Comparison of ENCODE assay signal across 1 cellular context in the genomic region with DNA sequence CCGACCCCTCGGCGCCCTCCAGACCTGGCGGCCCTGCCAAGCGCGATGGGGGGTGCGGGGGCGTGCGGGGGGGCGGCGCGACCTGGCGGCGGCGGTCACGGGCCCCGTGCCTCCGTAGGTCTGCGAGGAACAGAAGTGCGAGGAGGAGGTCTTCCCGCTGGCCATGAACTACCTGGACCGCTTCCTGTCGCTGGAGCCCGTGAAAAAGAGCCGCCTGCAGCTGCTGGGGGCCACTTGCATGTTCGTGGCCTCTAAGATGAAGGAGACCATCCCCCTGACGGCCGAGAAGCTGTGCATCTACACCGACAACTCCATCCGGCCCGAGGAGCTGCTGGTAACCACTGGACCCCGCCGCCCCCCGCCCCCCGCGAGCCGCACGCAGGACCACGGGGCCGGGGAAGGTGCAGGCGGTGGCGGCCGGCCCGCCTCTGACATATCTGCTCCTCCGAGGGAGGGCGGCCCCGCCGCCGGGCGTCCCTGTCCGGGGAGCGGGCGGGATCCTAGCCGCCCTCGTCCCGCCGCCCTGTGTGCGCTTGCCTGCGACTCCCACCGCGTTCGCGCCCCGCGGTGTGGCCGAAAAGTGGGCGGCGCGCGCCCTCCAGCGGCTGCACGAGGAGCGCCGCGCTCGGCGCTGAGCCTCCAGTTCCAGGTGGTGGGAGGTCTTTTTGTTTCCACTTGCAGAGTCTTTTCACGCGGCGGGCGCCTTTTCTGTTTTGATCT.
A peak's percentile ranks its signal among the peaks of the same experiment; 100 is the strongest.
TF ChIP-seq lines count a peak whose summit lies in the region.

No MANE protein-coding gene starts in this region.

TF ChIP-seq in HepG2, 621 proteins besides CTCF, POLR2A, EP300 and RAD21 (continued from another document and continues in another):
- TF ChIP-seq ZNF883 (CRISPR knock-in tag; IDR thresholded peaks at IDR 0.05; ENCODE audit: not compliant biosample characterization) (no peak), RBAK (CRISPR knock-in tag; IDR thresholded peaks at IDR 0.05) (no peak), MBD4 (IDR thresholded peaks at IDR 0.05; ENCODE audit: borderline replicate concordance, low read length) (no peak), POLR2AphosphoS5 (IDR thresholded peaks at IDR 0.05; ENCODE audit: low read depth, low read length) (no peak), SOX13 (IDR thresholded peaks at IDR 0.05) (no peak), SOX13 (CRISPR knock-in tag; conservative IDR thresholded peaks at IDR 0.05 in 1 of 2, IDR thresholded peaks at IDR 0.05 in 1 of 2) (no peak), ZFP36L2 (CRISPR knock-in tag; IDR thresholded peaks at IDR 0.05) (no peak), KDM2A (CRISPR knock-in tag; IDR thresholded peaks at IDR 0.05; ENCODE audit: borderline replicate concordance, low read depth) (peak; percentile 86; the same call in 1 of the 2 replicates), ZEB1 (IDR thresholded peaks at IDR 0.05; ENCODE audit: insufficient replicate concordance, low read depth) (no peak), ZSCAN22 (CRISPR knock-in tag; IDR thresholded peaks at IDR 0.05) (no peak), ARID2 (CRISPR knock-in tag; IDR thresholded peaks at IDR 0.05; ENCODE audit: borderline replicate concordance) (no peak), ZFP41 (CRISPR knock-in tag; IDR thresholded peaks at IDR 0.05; ENCODE audit: borderline replicate concordance) (no peak), ETV5 (CRISPR knock-in tag; IDR thresholded peaks at IDR 0.05; ENCODE audit: borderline replicate concordance) (no peak), ZNF160 (CRISPR knock-in tag; IDR thresholded peaks at IDR 0.05) (no peak; the same call in 1 of the 2 replicates), SOX6 (IDR thresholded peaks at IDR 0.05) (no peak), SOX6 (CRISPR knock-in tag; IDR thresholded peaks at IDR 0.05) (peak; percentile 9; the same call in 1 of the 2 replicates), SATB2 (CRISPR knock-in tag; IDR thresholded peaks at IDR 0.05) (no peak), MED13 (CRISPR knock-in tag; IDR thresholded peaks at IDR 0.05) (no peak), FLYWCH1 (CRISPR knock-in tag; IDR thresholded peaks at IDR 0.05) (no peak), BORCS8-MEF2B (CRISPR knock-in tag; IDR thresholded peaks at IDR 0.05) (no peak; the same call in 1 of the 2 replicates), MATR3 (CRISPR knock-in tag; IDR thresholded peaks at IDR 0.05) (no peak), ATAD3A (CRISPR knock-in tag; IDR thresholded peaks at IDR 0.05) (no peak), ARHGAP35 (CRISPR knock-in tag; IDR thresholded peaks at IDR 0.05; ENCODE audit: borderline replicate concordance) (peak; percentile 8; the same call in 1 of the 2 replicates), HMG20B (CRISPR knock-in tag; conservative IDR thresholded peaks at IDR 0.05) (no peak), ZNF605 (CRISPR knock-in tag; IDR thresholded peaks at IDR 0.05) (no peak), ATF5 (CRISPR knock-in tag; IDR thresholded peaks at IDR 0.05; ENCODE audit: low read depth) (no peak), NR2C2 (CRISPR knock-in tag; IDR thresholded peaks at IDR 0.05; ENCODE audit: borderline replicate concordance) (no peak), ZNF737 (CRISPR knock-in tag; IDR thresholded peaks at IDR 0.05; ENCODE audit: borderline replicate concordance) (no peak), ZNF121 (CRISPR knock-in tag; IDR thresholded peaks at IDR 0.05) (0 out of 2 replicates have a peak, but pooled peaks have one; percentile 17), ZNF713 (CRISPR knock-in tag; IDR thresholded peaks at IDR 0.05) (no peak), GPN1 (CRISPR knock-in tag; IDR thresholded peaks at IDR 0.05; ENCODE audit: borderline replicate concordance) (no peak), POLR2AphosphoS2 (IDR thresholded peaks at IDR 0.05; ENCODE audit: low read depth, low read length) (no peak; the same call in 1 of the 2 replicates), PREB (CRISPR knock-in tag; IDR thresholded peaks at IDR 0.05) (no peak), ZNF557 (CRISPR knock-in tag; IDR thresholded peaks at IDR 0.05) (no peak), ZNF530 (CRISPR knock-in tag; IDR thresholded peaks at IDR 0.05; ENCODE audit: low read depth) (no peak), GABPB1 (CRISPR knock-in tag; IDR thresholded peaks at IDR 0.05) (peak; percentile 53; the same call in 1 of the 2 replicates), CCDC6 (CRISPR knock-in tag; IDR thresholded peaks at IDR 0.05) (no peak), YEATS2 (CRISPR knock-in tag; IDR thresholded peaks at IDR 0.05; ENCODE audit: borderline replicate concordance) (no peak), NFIB (CRISPR knock-in tag; IDR thresholded peaks at IDR 0.05; ENCODE audit: borderline replicate concordance) (no peak), ZBTB39 (CRISPR knock-in tag; IDR thresholded peaks at IDR 0.05) (no peak), PAWR (CRISPR knock-in tag; IDR thresholded peaks at IDR 0.05; ENCODE audit: borderline replicate concordance) (no peak), ZNF816 (CRISPR knock-in tag; IDR thresholded peaks at IDR 0.05; ENCODE audit: borderline replicate concordance) (no peak), KAT8 (CRISPR knock-in tag; IDR thresholded peaks at IDR 0.05) (no peak), TBX3 (IDR thresholded peaks at IDR 0.05; ENCODE audit: borderline replicate concordance) (no peak), TAF1 (CRISPR knock-in tag; IDR thresholded peaks at IDR 0.05) (peak; percentile 8; the same call in 1 of the 2 replicates), MIER2 (CRISPR knock-in tag; IDR thresholded peaks at IDR 0.05) (no peak), TBP (CRISPR knock-in tag; IDR thresholded peaks at IDR 0.05) (no peak), SRF (IDR thresholded peaks at IDR 0.05; ENCODE audit: low read depth, low read length) (no peak), GATAD2A (CRISPR knock-in tag; IDR thresholded peaks at IDR 0.05) (no peak), ZNF383 (CRISPR knock-in tag; IDR thresholded peaks at IDR 0.05; ENCODE audit: borderline replicate concordance) (no peak), ZNF552 (CRISPR knock-in tag; IDR thresholded peaks at IDR 0.05; ENCODE audit: borderline replicate concordance) (no peak), ZNF549 (CRISPR knock-in tag; IDR thresholded peaks at IDR 0.05) (no peak), THAP11 (CRISPR knock-in tag; IDR thresholded peaks at IDR 0.05) (0 out of 2 replicates have a peak, but pooled peaks have one; percentile 32), DBP (CRISPR knock-in tag; IDR thresholded peaks at IDR 0.05; ENCODE audit: not compliant biosample characterization) (no peak), IRF2 (CRISPR knock-in tag; IDR thresholded peaks at IDR 0.05) (peak; percentile 53; the same call in 1 of the 2 replicates), ZNF550 (CRISPR knock-in tag; IDR thresholded peaks at IDR 0.05; ENCODE audit: borderline replicate concordance) (no peak), ZNF460 (CRISPR knock-in tag; IDR thresholded peaks at IDR 0.05; ENCODE audit: borderline replicate concordance) (no peak)
- TF ChIP-seq, protein P1, sequence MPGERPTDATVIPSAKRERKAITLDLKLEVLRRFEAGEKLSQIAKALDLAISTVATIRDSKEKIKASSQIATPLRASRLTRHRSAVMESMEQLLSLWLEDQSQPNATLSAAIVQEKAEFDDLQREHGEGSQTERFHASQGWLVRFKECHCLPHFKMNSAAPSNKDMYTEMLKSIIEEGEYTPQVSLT (CRISPR knock-in tag; IDR thresholded peaks at IDR 0.05; ENCODE audit: borderline replicate concordance, low read depth): no peak
- TF ChIP-seq, protein P2, sequence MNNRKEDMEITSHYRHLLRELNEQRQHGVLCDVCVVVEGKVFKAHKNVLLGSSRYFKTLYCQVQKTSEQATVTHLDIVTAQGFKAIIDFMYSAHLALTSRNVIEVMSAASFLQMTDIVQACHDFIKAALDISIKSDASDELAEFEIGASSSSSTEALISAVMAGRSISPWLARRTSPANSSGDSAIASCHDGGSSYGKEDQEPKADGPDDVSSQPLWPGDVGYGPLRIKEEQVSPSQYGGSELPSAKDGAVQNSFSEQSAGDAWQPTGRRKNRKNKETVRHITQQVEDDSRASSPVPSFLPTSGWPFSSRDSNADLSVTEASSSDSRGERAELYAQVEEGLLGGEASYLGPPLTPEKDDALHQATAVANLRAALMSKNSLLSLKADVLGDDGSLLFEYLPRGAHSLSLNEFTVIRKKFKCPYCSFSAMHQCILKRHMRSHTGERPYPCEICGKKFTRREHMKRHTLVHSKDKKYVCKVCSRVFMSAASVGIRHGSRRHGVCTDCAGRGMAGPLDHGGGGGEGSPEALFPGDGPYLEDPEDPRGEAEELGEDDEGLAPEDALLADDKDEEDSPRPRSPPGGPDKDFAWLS (CRISPR knock-in tag; IDR thresholded peaks at IDR 0.05; ENCODE audit: borderline replicate concordance): no peak
- TF ChIP-seq, protein P3, sequence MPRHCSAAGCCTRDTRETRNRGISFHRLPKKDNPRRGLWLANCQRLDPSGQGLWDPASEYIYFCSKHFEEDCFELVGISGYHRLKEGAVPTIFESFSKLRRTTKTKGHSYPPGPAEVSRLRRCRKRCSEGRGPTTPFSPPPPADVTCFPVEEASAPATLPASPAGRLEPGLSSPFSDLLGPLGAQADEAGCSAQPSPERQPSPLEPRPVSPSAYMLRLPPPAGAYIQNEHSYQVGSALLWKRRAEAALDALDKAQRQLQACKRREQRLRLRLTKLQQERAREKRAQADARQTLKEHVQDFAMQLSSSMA (CRISPR knock-in tag; IDR thresholded peaks at IDR 0.05): no peak
